In the genomic region with DNA sequence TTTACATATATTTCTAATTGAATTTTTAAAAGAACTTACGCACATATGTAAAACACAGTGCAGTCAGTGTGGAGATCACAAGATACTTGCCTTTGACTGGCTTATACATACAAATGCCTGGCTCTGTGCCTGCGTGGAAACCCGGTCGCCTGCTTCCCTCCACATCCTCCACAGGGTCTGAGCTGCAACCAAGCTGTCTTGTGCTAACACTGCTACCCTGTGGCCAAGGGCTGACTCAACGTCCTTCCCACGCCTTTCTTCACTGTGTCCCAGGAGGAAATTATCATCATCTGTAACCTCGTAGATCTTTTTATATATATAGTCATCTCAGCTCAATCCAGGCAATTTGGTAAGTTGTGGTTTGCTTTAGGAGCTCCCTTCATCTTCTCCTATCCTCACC, we compare ENCODE assay signal across 20 cellular contexts.
"Had no signal": no experiment of that assay in that cellular context is flagged by ENCODE, and none has a peak within 500 bp of the region (broad histone marks: within the 10 kb centered on the region; RNA-seq: fewer than 3 reads in every experiment).

No MANE protein-coding gene starts in this region.

- H3K27ac ChIP-seq: brain microvascular endothelial cell, dorsolateral prefrontal cortex, epithelial cell of prostate, left ventricle myocardium inferior had no signal

- H3K4me1 ChIP-seq: left ventricle myocardium inferior had no signal

- H3K9me3 Mint-ChIP-seq: stimulated activated naive CD8-positive, alpha-beta T cell treated with anti-CD3 and anti-CD28 coated beads, Interleukin-15, Interleukin-2, amounts not matched to agents 100 ng/mL and 50 ng/mL, for 24 hours had no signal

- H3K27me3 ChIP-seq: brain microvascular endothelial cell, dorsolateral prefrontal cortex had no signal

- H3K4me3 ChIP-seq: dorsolateral prefrontal cortex, left ventricle myocardium inferior had no signal

- H3K4me1 Mint-ChIP-seq: nephron had no signal

- H3K36me3 ChIP-seq: brain microvascular endothelial cell, left ventricle myocardium inferior had no signal

- H3K4me3 Mint-ChIP-seq: nephron; stimulated activated naive CD8-positive, alpha-beta T cell treated with anti-CD3 and anti-CD28 coated beads, Interleukin-15, Interleukin-2, amounts not matched to agents 100 ng/mL and 50 ng/mL, for 24 hours; T-helper 1 cell treated with Interleukin-12 subunit alpha and Interleukin-12 subunit beta and Interleukin-4 antibody, amounts not matched to agents 30 μg/mL and 1 μg/mL, for 36 hours had no signal

- H3K27ac Mint-ChIP-seq: nephron; progenitor cell of endocrine pancreas; stimulated activated naive CD8-positive, alpha-beta T cell treated with anti-CD3 and anti-CD28 coated beads, Interleukin-15, Interleukin-2, amounts not matched to agents 100 ng/mL and 50 ng/mL, for 24 hours; T-helper 1 cell treated with Interleukin-12 subunit alpha and Interleukin-12 subunit beta and Interleukin-4 antibody, amounts not matched to agents 30 μg/mL and 1 μg/mL, for 36 hours had no signal

- DNase-seq: activated CD4-positive, alpha-beta T cell treated with anti-CD3 and anti-CD28 coated beads for 1 hour; activated CD4-positive, alpha-beta T cell treated with anti-CD3 and anti-CD28 coated beads, Interleukin-2, amount 50 U/mL, for 4 hours; activated effector memory CD4-positive, alpha-beta T cell treated with anti-CD3 and anti-CD28 coated beads, Interleukin-2, amount 50 U/mL, for 16 hours; activated naive CD4-positive, alpha-beta T cell treated with anti-CD3 and anti-CD28 coated beads, Interleukin-2, amount 50 U/mL, for 16 hours; activated T-cell treated with anti-CD3 and anti-CD28 coated beads, Interleukin-2, amount 50 U/mL, for 48 hours; aorta; brain microvascular endothelial cell; central memory CD4-positive, alpha-beta T cell; dorsolateral prefrontal cortex; kidney glomerular epithelial cell; left ventricle myocardium inferior; mammary epithelial cell; midbrain; occipital lobe; trophoblast cell had no signal
